ENCODE assay signal across 11 cellular contexts in genomic region chr1:94022471-94023189, GRCh38.
DNase-seq lines count a peak whose midpoint lies in the region; ATAC-seq and TF ChIP-seq lines count a peak whose summit lies in the region.
"Had no signal": no experiment of that assay in that cellular context is flagged by ENCODE, and none has a peak within 500 bp of the region (broad histone marks: within the 10 kb centered on the region; RNA-seq: fewer than 3 reads in every experiment).

No MANE protein-coding gene starts in this region.

- DNase-seq in NCI-H510A (lab: John Stamatoyannopoulos, UW), result peak; percentile 50
- peak; percentile 92 for DNase-seq in fibroblast of peridontal ligament (ENCODE audit: extremely low read depth)
- DNase-seq in nephron progenitor cell, result no peak
- no peak for DNase-seq in putamen (ENCODE audit: low spot score)
- DNase-seq in CD8-positive, alpha-beta memory T cell, result no peak
- DNase-seq: T-helper 1 cell had no signal

- ATAC-seq in GM19395 (IDR thresholded peaks at IDR 0.05; ENCODE audit: unreplicated experiment) (no peak), HG03095 (IDR thresholded peaks at IDR 0.05; ENCODE audit: unreplicated experiment) (no peak)

- H3K27me3 Mint-ChIP-seq in nephron progenitor cell (ENCODE audit: low read depth, poor library complexity), result peaks cover 9% of the 10 kb centered on the region
- H3K27me3 Mint-ChIP-seq in CD8-positive, alpha-beta memory T cell, result peaks cover 5 to 7% of the 10 kb centered on the region in 2 donors

- no peaks in the 10 kb centered on the region for H3K4me1 ChIP-seq in CD8-positive, alpha-beta memory T cell (ENCODE audit: insufficient read depth, low read length)

- H3K9me3 Mint-ChIP-seq in nephron progenitor cell, result no peaks in the 10 kb centered on the region
- no peaks in the 10 kb centered on the region for H3K9me3 Mint-ChIP-seq in CD8-positive, alpha-beta memory T cell
- H3K9me3 Mint-ChIP-seq: dendritic cell treated with granulocyte-macrophage colony-stimulating factor and Interleukin-4, amounts not matched to agents 40 ng/mL and 50 ng/mL, for 4 days had no signal

- no peak overlapping the region for H3K4me3 ChIP-seq in CD8-positive, alpha-beta memory T cell (ENCODE audit: low read length)

- peak overlapping the region; percentile 60 for H3K27ac Mint-ChIP-seq in nephron progenitor cell
- H3K27ac Mint-ChIP-seq in CD8-positive, alpha-beta memory T cell, result no peak overlapping the region
- H3K27ac Mint-ChIP-seq: dendritic cell treated with granulocyte-macrophage colony-stimulating factor and Interleukin-4, amounts not matched to agents 40 ng/mL and 50 ng/mL, for 4 days had no signal

- POLR2A ChIA-PET in CD8-positive, alpha-beta memory T cell (lab: Charles Lee), result no interaction called here

- H3K36me3 Mint-ChIP-seq in nephron progenitor cell (ENCODE audit: low read depth), result no peaks in the 10 kb centered on the region
- peaks cover 0 to 1% (median 0%) of the 10 kb centered on the region in 3 donors for H3K36me3 Mint-ChIP-seq in CD8-positive, alpha-beta memory T cell

- peak overlapping the region; percentile 15 for H3K27ac ChIP-seq in C4-2B
- no peak overlapping the region for H3K27ac ChIP-seq in CD8-positive, alpha-beta memory T cell (ENCODE audit: low read depth, low read length)
- H3K27ac ChIP-seq: HL-60 had no signal

- H3K4me1 Mint-ChIP-seq in nephron progenitor cell, result peaks cover 30% of the 10 kb centered on the region
- peaks cover 12 to 27% (median 20%) of the 10 kb centered on the region in 3 donors for H3K4me1 Mint-ChIP-seq in CD8-positive, alpha-beta memory T cell

- CTCF ChIA-PET in CD8-positive, alpha-beta memory T cell (lab: Charles Lee), result interaction anchor here (1.0 kb wide), 2 partner anchors 11 to 18 kb away, joined by 3 to 5 read pairs; no protein-coding TSS in a partner anchor

- TF ChIP-seq CTCF in C4-2B (conservative IDR thresholded peaks at IDR 0.05) (no peak), nephron progenitor cell (IDR thresholded peaks at IDR 0.05) (no peak)

- no peaks in the 10 kb centered on the region for H3K9me3 ChIP-seq in CD8-positive, alpha-beta memory T cell (ENCODE audit: low read length)

- no peak overlapping the region for H3K4me3 Mint-ChIP-seq in nephron progenitor cell
- no peak overlapping the region for H3K4me3 Mint-ChIP-seq in CD8-positive, alpha-beta memory T cell
- H3K4me3 Mint-ChIP-seq: dendritic cell treated with granulocyte-macrophage colony-stimulating factor and Interleukin-4, amounts not matched to agents 40 ng/mL and 50 ng/mL, for 4 days had no signal

- H3K36me3 ChIP-seq in CD8-positive, alpha-beta memory T cell (ENCODE audit: insufficient read depth, low read length), result no peaks in the 10 kb centered on the region

- H3K27me3 ChIP-seq in CD8-positive, alpha-beta memory T cell (ENCODE audit: insufficient read depth, low read length, poor library complexity, severe bottlenecking), result no peaks in the 10 kb centered on the region

Comparison
In these comparisons a context has a peak if more than half of its experiments do, and no peak if none do; other contexts are left out.
1. DNase-seq: peak in NCI-H510A (single experiment) and fibroblast of peridontal ligament (single experiment); none in nephron progenitor cell (single experiment), putamen (single experiment) and CD8-positive, alpha-beta memory T cell (0 of 5).